Comparison of ENCODE assay signal across 8 cellular contexts in genomic region chr14:49497725-49498348, GRCh38.
DNase-seq lines count a peak whose midpoint lies in the region; ATAC-seq and TF ChIP-seq lines count a peak whose summit lies in the region.

No MANE protein-coding gene starts in this region.

- 17 to 22% methylated on average over 7 of the region's 7 CpGs for WGBS in upper lobe of left lung, 2 donors

- no peaks in the 10 kb centered on the region for H3K36me3 Mint-ChIP-seq in activated T-cell treated with anti-CD3 and anti-CD28 coated beads, Interleukin-2, amount 50 U/mL, for 72 hours (ENCODE audit: insufficient read depth in 2 of 2)
- H3K36me3 Mint-ChIP-seq in MCF 10A (ENCODE audit: insufficient read depth, unreplicated experiment), result no peaks in the 10 kb centered on the region

- H3K9me3 ChIP-seq in NT2/D1 (ENCODE audit: insufficient read depth, low read length), result no peaks in the 10 kb centered on the region
- no peaks in the 10 kb centered on the region for H3K9me3 ChIP-seq in upper lobe of left lung

- no peak overlapping the region for H3K9ac ChIP-seq in NT2/D1 (ENCODE audit: insufficient read length, low read depth)

- no peak overlapping the region for H3K27ac Mint-ChIP-seq in activated T-cell treated with anti-CD3 and anti-CD28 coated beads, Interleukin-2, amount 50 U/mL, for 72 hours
- H3K27ac Mint-ChIP-seq in MCF 10A (ENCODE audit: low read depth, unreplicated experiment), result no peak overlapping the region

- H3K4me1 Mint-ChIP-seq in activated T-cell treated with anti-CD3 and anti-CD28 coated beads, Interleukin-2, amount 50 U/mL, for 72 hours (ENCODE audit: low read depth), result no peaks in the 10 kb centered on the region
- no peaks in the 10 kb centered on the region for H3K4me1 Mint-ChIP-seq in MCF 10A (ENCODE audit: insufficient read depth, unreplicated experiment)

- no peak for TF ChIP-seq POLR2A in upper lobe of left lung (IDR thresholded peaks at IDR 0.05)

- no peaks in the 10 kb centered on the region for H3K27me3 ChIP-seq in NT2/D1 (ENCODE audit: insufficient read depth, insufficient read length)
- H3K27me3 ChIP-seq in upper lobe of left lung, result no peaks in the 10 kb centered on the region

- H3K27ac ChIP-seq in upper lobe of left lung, result no peak overlapping the region

- no peak for TF ChIP-seq EP300 in Ishikawa (IDR thresholded peaks at IDR 0.05; ENCODE audit: borderline replicate concordance)
- TF ChIP-seq EP300 in upper lobe of left lung (IDR thresholded peaks at IDR 0.05), result no peak

- H3K4me3 ChIP-seq in NT2/D1 (ENCODE audit: insufficient read length, low read depth) (no peak overlapping the region), upper lobe of left lung (no peak overlapping the region)

- CTCF ChIA-PET in MCF 10A (lab: Yijun Ruan, JAX), result interaction anchor here (0.6 to 7.0 kb wide), 34 partner anchors 9 to 1719 kb away, joined by 3 to 97 read pairs (median 4); no protein-coding TSS in a partner anchor

- TF ChIP-seq CTCF in MCF 10A (IDR thresholded peaks at IDR 0.05; ENCODE audit: unreplicated experiment), result peak; percentile 78
- peak; percentile 42 to 86 (median 82) for TF ChIP-seq CTCF in upper lobe of left lung (IDR thresholded peaks at IDR 0.05)

- peak; percentile 85 for TF ChIP-seq RAD21 in Ishikawa (IDR thresholded peaks at IDR 0.05; ENCODE audit: low read depth)

- H3K27me3 Mint-ChIP-seq in activated T-cell treated with anti-CD3 and anti-CD28 coated beads, Interleukin-2, amount 50 U/mL, for 72 hours (ENCODE audit: low read depth), result peaks cover 6% of the 10 kb centered on the region
- no peaks in the 10 kb centered on the region for H3K27me3 Mint-ChIP-seq in MCF 10A (ENCODE audit: insufficient read depth, unreplicated experiment)

- POLR2A ChIA-PET in MCF 10A (lab: Yijun Ruan, JAX), result interaction anchor here (1.1 to 1.5 kb wide), 2 partner anchors 24 to 36 kb away, joined by 3 to 5 read pairs; no protein-coding TSS in a partner anchor

- ATAC-seq in activated T-cell treated with anti-CD3 and anti-CD28 coated beads, Interleukin-2, amount 50 U/mL, for 72 hours (replicated peaks in 1 of 2), result peak; percentile 57 to 60
- ATAC-seq in GM21825 (IDR thresholded peaks at IDR 0.05; ENCODE audit: unreplicated experiment) (peak; percentile 84), left colon (peak; percentile 78), upper lobe of left lung (ENCODE audit: low FRiP score in 2 of 2) (peak; percentile 72 to 83)

- H3K4me3 Mint-ChIP-seq in activated T-cell treated with anti-CD3 and anti-CD28 coated beads, Interleukin-2, amount 50 U/mL, for 72 hours, result no peak overlapping the region
- no peak overlapping the region for H3K4me3 Mint-ChIP-seq in MCF 10A (ENCODE audit: unreplicated experiment)

- intact Hi-C loops in MCF 10A (cut with micrococcal nuclease), result loop anchor here (1.0 to 5.0 kb wide), 2 partner anchors 36 to 326 kb away; no protein-coding TSS in a partner anchor
- intact Hi-C loops in left colon (cut with DNase I, micrococcal nuclease), result no loop called here

- H3K4me1 ChIP-seq in NT2/D1 (ENCODE audit: insufficient read depth, insufficient read length) (no peaks in the 10 kb centered on the region), upper lobe of left lung (no peaks in the 10 kb centered on the region)

- no peaks in the 10 kb centered on the region for H3K9me3 Mint-ChIP-seq in activated T-cell treated with anti-CD3 and anti-CD28 coated beads, Interleukin-2, amount 50 U/mL, for 72 hours
- no peaks in the 10 kb centered on the region for H3K9me3 Mint-ChIP-seq in MCF 10A (ENCODE audit: unreplicated experiment)

- H3K36me3 ChIP-seq in NT2/D1 (ENCODE audit: insufficient read depth, insufficient read length, low read length) (no peaks in the 10 kb centered on the region), upper lobe of left lung (no peaks in the 10 kb centered on the region)

- peak; percentile 5 to 19 for DNase-seq in activated T-cell treated with anti-CD3 and anti-CD28 coated beads, Interleukin-2, amount 50 U/mL, for 72 hours
- DNase-seq in activated T-cell treated with anti-CD3 and anti-CD28 coated beads, Interleukin-2, amount 50 U/mL, for 48 hours, result no peak
- DNase-seq in NT2/D1 (ENCODE audit: low read depth, low spot score) (peak; percentile 46), MCF 10A (ENCODE audit: unreplicated experiment) (peak; percentile 68), left colon (peak in 1 of 2 donors; percentile 15), upper lobe of left lung (no peak)

- no TSS peak for BruUV-seq in MCF 10A (replicated peaks; lab: Mats Ljungman, UMichigan)

TF ChIP-seq in Ishikawa, 13 proteins besides CTCF, POLR2A, EP300 and RAD21:
- TF ChIP-seq USF1 (IDR thresholded peaks at IDR 0.05) (no peak), TEAD4 (IDR thresholded peaks at IDR 0.05) (no peak), REST (IDR thresholded peaks at IDR 0.05; ENCODE audit: low read depth) (no peak), CREB1 (IDR thresholded peaks at IDR 0.05; ENCODE audit: low read depth) (no peak), NFIC (IDR thresholded peaks at IDR 0.05) (no peak), EGR1 (IDR thresholded peaks at IDR 0.05) (no peak), TCF12 (IDR thresholded peaks at IDR 0.05; ENCODE audit: low read depth) (no peak), MAX (IDR thresholded peaks at IDR 0.05) (no peak)

Comparison
In these comparisons a context has a peak if more than half of its experiments do, and no peak if none do; other contexts are left out.
1. DNase-seq: peak in activated T-cell treated with anti-CD3 and anti-CD28 coated beads, Interleukin-2, amount 50 U/mL, for 72 hours (2 of 2), NT2/D1 (single experiment) and MCF 10A (single experiment); none in activated T-cell treated with anti-CD3 and anti-CD28 coated beads, Interleukin-2, amount 50 U/mL, for 48 hours (0 of 2) and upper lobe of left lung (0 of 2).
2. Peak in every context shown above with its lines, with median percentiles within 50 percentile points of each other: ATAC-seq.